13 cellular contexts compared by ENCODE assay signal in the genomic region with DNA sequence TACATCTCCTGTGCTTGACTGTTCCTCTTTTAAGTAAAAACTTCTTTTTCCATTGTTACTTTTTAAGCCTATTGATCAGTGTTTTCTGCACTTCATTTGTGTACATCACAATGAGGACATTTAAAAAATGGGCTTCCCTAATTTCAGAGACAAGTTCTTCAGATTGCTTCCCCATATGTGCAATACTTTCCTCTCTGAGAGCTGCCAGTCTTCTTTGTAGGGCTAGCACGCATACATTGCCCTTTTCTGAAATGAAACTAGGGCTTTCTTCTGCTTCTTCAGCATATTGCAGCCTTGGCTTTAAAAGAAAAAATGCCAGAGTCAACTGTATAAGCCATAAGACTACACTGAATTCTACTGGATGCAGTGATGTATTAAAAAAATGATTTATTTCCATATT.
"Had no signal": no experiment of that assay in that cellular context is flagged by ENCODE, and none has a peak within 500 bp of the region (broad histone marks: within the 10 kb centered on the region; RNA-seq: fewer than 3 reads in every experiment).

No MANE protein-coding gene starts in this region.

- H3K27ac Mint-ChIP-seq: activated naive CD4-positive, alpha-beta T cell treated with anti-CD3 and anti-CD28 coated beads, Interleukin-2, amount 50 U/mL, for 24 hours; nephron progenitor cell; stimulated activated naive CD8-positive, alpha-beta T cell treated with anti-CD3 and anti-CD28 coated beads, Interleukin-15, Interleukin-2, amounts not matched to agents 100 ng/mL and 50 ng/mL, for 24 hours; T-helper 17 cell had no signal

- H3K27me3 Mint-ChIP-seq: activated naive CD4-positive, alpha-beta T cell treated with anti-CD3 and anti-CD28 coated beads, Interleukin-2, amount 50 U/mL, for 24 hours; stimulated activated naive CD8-positive, alpha-beta T cell treated with anti-CD3 and anti-CD28 coated beads, Interleukin-15, Interleukin-2, amounts not matched to agents 100 ng/mL and 50 ng/mL, for 24 hours; T-helper 17 cell had no signal

- DNase-seq: esophagus squamous epithelium; foreskin keratinocyte; heart left ventricle; left ventricle myocardium superior; mesendoderm; nephron progenitor cell; pancreas; retina; stimulated activated CD4-positive, alpha-beta T cell treated with anti-CD3 and anti-CD28 coated beads, Interleukin-4, amount 100 ng/mL, for 1 hour; stimulated activated CD8-positive, alpha-beta memory T cell treated with anti-CD3 and anti-CD28 coated beads, Interleukin-4, amount 100 ng/mL, for 48 hours; T-helper 17 cell had no signal

- H3K9me3 Mint-ChIP-seq: activated naive CD4-positive, alpha-beta T cell treated with anti-CD3 and anti-CD28 coated beads, Interleukin-2, amount 50 U/mL, for 24 hours; nephron progenitor cell had no signal

- H3K4me1 Mint-ChIP-seq: activated naive CD4-positive, alpha-beta T cell treated with anti-CD3 and anti-CD28 coated beads, Interleukin-2, amount 50 U/mL, for 24 hours; T-helper 17 cell had no signal

- H3K4me3 Mint-ChIP-seq: activated naive CD4-positive, alpha-beta T cell treated with anti-CD3 and anti-CD28 coated beads, Interleukin-2, amount 50 U/mL, for 24 hours; nephron progenitor cell; stimulated activated naive CD8-positive, alpha-beta T cell treated with anti-CD3 and anti-CD28 coated beads, Interleukin-15, Interleukin-2, amounts not matched to agents 100 ng/mL and 50 ng/mL, for 24 hours; T-helper 17 cell had no signal

- H3K27ac ChIP-seq: esophagus squamous epithelium, foreskin keratinocyte, pancreas had no signal

- H3K36me3 Mint-ChIP-seq: activated naive CD4-positive, alpha-beta T cell treated with anti-CD3 and anti-CD28 coated beads, Interleukin-2, amount 50 U/mL, for 24 hours had no signal
